In genomic region chr7:38880454-38880853, GRCh38 we compare ENCODE assay signal across 19 cellular contexts. TPM values are rescaled to one million over a fixed set of nuclear protein-coding genes. Genes with fewer than 3 reads are reported as not detected.
DNase-seq lines count a peak whose midpoint lies in the region; ATAC-seq and TF ChIP-seq lines count a peak whose summit lies in the region.
"Had no signal": no experiment of that assay in that cellular context is flagged by ENCODE, and none has a peak within 500 bp of the region (broad histone marks: within the 10 kb centered on the region; RNA-seq: fewer than 3 reads in every experiment).

No MANE protein-coding gene starts in this region.

- H3K27ac ChIP-seq in neural cell (ENCODE audit: low read length): peak overlapping the region; percentile 48
- no peak overlapping the region for H3K27ac ChIP-seq in lower lobe of right lung
- H3K27ac ChIP-seq: BLaER1, KMS-11 had no signal

- no peaks in the 10 kb centered on the region for H3K9me2 ChIP-seq in neural cell (ENCODE audit: insufficient read depth, low read length)

- no peaks in the 10 kb centered on the region for H3K36me3 ChIP-seq in neural cell (ENCODE audit: insufficient read depth, low read length)
- no peaks in the 10 kb centered on the region for H3K36me3 ChIP-seq in lower lobe of right lung
- H3K36me3 ChIP-seq: HAP-1 had no signal

- H3K9me3 Mint-ChIP-seq in activated B cell treated with CpG ODN at 0.5 μM for 24 hours: no peaks in the 10 kb centered on the region
- H3K9me3 Mint-ChIP-seq: CD8-positive, alpha-beta memory T cell had no signal

- no peaks in the 10 kb centered on the region for H3K27me3 ChIP-seq in neural cell (ENCODE audit: insufficient read depth, low read depth, low read length)
- H3K27me3 ChIP-seq in lower lobe of right lung (ENCODE audit: low read depth): no peaks in the 10 kb centered on the region
- H3K27me3 ChIP-seq: BLaER1 had no signal

- no peaks in the 10 kb centered on the region for H3K9me3 ChIP-seq in neural cell (ENCODE audit: low read length)
- no peaks in the 10 kb centered on the region for H3K9me3 ChIP-seq in lower lobe of right lung
- H3K9me3 ChIP-seq: BLaER1, HAP-1 had no signal

- no peaks in the 10 kb centered on the region for H3K4me1 ChIP-seq in lower lobe of right lung
- H3K4me1 ChIP-seq: HAP-1 had no signal

- H3K4me3 ChIP-seq in neural cell (ENCODE audit: low read length) (peak overlapping the region; percentile 26), lower lobe of right lung (no peak overlapping the region)
- H3K4me3 ChIP-seq: BLaER1, HAP-1 had no signal

- no peaks in the 10 kb centered on the region for H3K27me3 Mint-ChIP-seq in activated B cell treated with CpG ODN at 0.5 μM for 24 hours
- H3K27me3 Mint-ChIP-seq: CD8-positive, alpha-beta memory T cell had no signal

- no peaks in the 10 kb centered on the region for H4K20me1 ChIP-seq in neural cell (ENCODE audit: insufficient read depth)

- peaks cover 49% of the 10 kb centered on the region for H3K4me1 Mint-ChIP-seq in activated B cell treated with CpG ODN at 0.5 μM for 24 hours

- H3K27ac Mint-ChIP-seq in activated B cell treated with CpG ODN at 0.5 μM for 24 hours: peak overlapping the region; percentile 9

- TF ChIP-seq RAD21 in neural cell (conservative IDR thresholded peaks at IDR 0.05): no peak

- H2AFZ ChIP-seq in neural cell (ENCODE audit: low read depth, low read length): no peak overlapping the region

- no peak for ATAC-seq in activated B cell treated with CpG ODN at 0.5 μM for 24 hours (ENCODE audit: low read depth)
- ATAC-seq in lower lobe of right lung: no peak
- no peak for ATAC-seq in GM19324 (IDR thresholded peaks at IDR 0.05; ENCODE audit: low FRiP score, unreplicated experiment)

- H3K4me2 ChIP-seq in neural cell (ENCODE audit: low read length): no peak overlapping the region
- H3K4me2 ChIP-seq: BLaER1, KMS-11 had no signal

- POLR2A ChIA-PET in activated B cell treated with CpG ODN at 0.5 μM for 24 hours (lab: Charles Lee): no interaction called here

- H3K4me3 Mint-ChIP-seq in activated B cell treated with CpG ODN at 0.5 μM for 24 hours: no peak overlapping the region

- TF ChIP-seq EP300 in neural cell (conservative IDR thresholded peaks at IDR 0.05; ENCODE audit: poor library complexity, severe bottlenecking): peak; percentile 59

- H3F3A ChIP-seq in neural cell (ENCODE audit: insufficient read depth, low read length, poor library complexity, severe bottlenecking): peaks cover 2% of the 10 kb centered on the region

- peaks cover 9% of the 10 kb centered on the region for H3K36me3 Mint-ChIP-seq in activated B cell treated with CpG ODN at 0.5 μM for 24 hours (ENCODE audit: low read depth)

- TF ChIP-seq CTCF in activated B cell treated with CpG ODN at 0.5 μM for 24 hours (IDR thresholded peaks at IDR 0.05) (no peak), neural cell (IDR thresholded peaks at IDR 0.05; ENCODE audit: poor library complexity, severe bottlenecking) (no peak), lower lobe of right lung (IDR thresholded peaks at IDR 0.05) (no peak)

- intact Hi-C loops in activated B cell treated with CpG ODN at 0.5 μM for 24 hours (cut with micrococcal nuclease): no loop called here
- intact Hi-C loops in lower lobe of right lung (cut with DNase I): no loop called here

- CTCF ChIA-PET in activated B cell treated with CpG ODN at 0.5 μM for 24 hours (lab: Charles Lee): no interaction called here

- peak overlapping the region; percentile 10 for H3K9ac ChIP-seq in neural cell (ENCODE audit: low read length)
- H3K9ac ChIP-seq: BLaER1, KMS-11 had no signal

- DNase-seq in activated B cell treated with CpG ODN at 0.5 μM for 24 hours: no peak
- peak; percentile 33 for DNase-seq in fibroblast of peridontal ligament (ENCODE audit: extremely low read depth)
- DNase-seq in lower lobe of right lung: no peak
- no peak for DNase-seq in stimulated activated CD4-positive, alpha-beta T cell treated with anti-CD3 and anti-CD28 coated beads, Interleukin-4, amount 100 ng/mL, for 4 hours
- DNase-seq in LoVo (ENCODE audit: low spot score): no peak
- DNase-seq: CD8-positive, alpha-beta memory T cell; DMS153; EL; MM.1S; NCI-H1105 treated with DMSO at 0.1 percent for 48 hours; NCI-H187 treated with DMSO at 0.1 percent for 48 hours; NCI-H446; NCI-H774; SHP77 treated with DMSO at 0.1 percent for 48 hours had no signal

- H3K79me2 ChIP-seq in neural cell (replicated peaks; ENCODE audit: insufficient read depth, low read length): peaks cover 3% of the 10 kb centered on the region

TF ChIP-seq in neural cell, 6 proteins besides CTCF, POLR2A, EP300 and RAD21:
- TF ChIP-seq POLR2AphosphoS5 (IDR thresholded peaks at IDR 0.05): peak; percentile 19
- no peak for TF ChIP-seq EZH2 (IDR thresholded peaks at IDR 0.05; ENCODE audit: borderline replicate concordance, insufficient read depth, low read length, poor library complexity, severe bottlenecking)
- no peak for TF ChIP-seq TAF1 (IDR thresholded peaks at IDR 0.05; ENCODE audit: low read depth)
- no peak for TF ChIP-seq SMC3 (conservative IDR thresholded peaks at IDR 0.05; ENCODE audit: poor library complexity)
- TF ChIP-seq MXI1 (conservative IDR thresholded peaks at IDR 0.05; ENCODE audit: poor library complexity, severe bottlenecking): no peak
- TF ChIP-seq REST (IDR thresholded peaks at IDR 0.05; ENCODE audit: borderline replicate concordance): no peak

RNA-seq across cellular contexts. Expression of gene VPS41, which starts 28.5 kb away (rescaled TPM):
- total RNA-seq in activated B cell treated with CpG ODN at 0.5 μM for 24 hours: 78.5 and 91.8 TPM in 2 replicates
- polyA plus RNA-seq in neural cell: 64.0 and 76.3 TPM in 2 replicates
- 77.2 and 108 TPM in 2 replicates for polyA minus RNA-seq in neural cell
- 103 TPM for total RNA-seq in lower lobe of right lung
